ENCODE assay signal across 25 cellular contexts in the genomic region with DNA sequence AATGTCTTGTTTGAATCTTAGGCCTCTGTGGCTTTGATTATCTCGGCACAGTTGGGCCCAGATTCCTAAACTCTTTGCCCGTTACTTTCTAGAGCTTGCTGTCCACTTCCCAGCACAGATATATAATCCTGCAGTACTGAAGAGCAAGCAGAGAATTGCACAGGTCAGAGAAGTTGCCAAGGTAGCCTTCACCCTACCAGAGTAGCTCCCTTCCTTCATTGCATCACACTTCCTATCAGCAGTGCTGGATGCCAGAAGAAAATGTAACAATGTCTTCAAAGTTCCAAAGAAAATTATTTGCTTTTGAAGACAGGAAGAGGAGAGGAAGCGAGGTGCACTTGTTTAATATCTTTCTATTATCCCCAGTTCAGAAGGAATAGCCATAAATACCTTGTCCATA. TPM values are rescaled to one million over a fixed set of nuclear protein-coding genes. Genes with fewer than 3 reads are reported as not detected.
"Had no signal": no experiment of that assay in that cellular context is flagged by ENCODE, and none has a peak within 500 bp of the region (broad histone marks: within the 10 kb centered on the region; RNA-seq: fewer than 3 reads in every experiment).

No MANE protein-coding gene starts in this region.

- H3K27me3 ChIP-seq: esophagus muscularis mucosa, foreskin keratinocyte, right atrium auricular region, suprapubic skin, tibial artery, upper lobe of left lung, uterus had no signal

- DNase-seq: cortex of kidney; dorsolateral prefrontal cortex; effector CD8-positive, alpha-beta T cell; foreskin keratinocyte; immature natural killer cell; kidney; left cardiac atrium; left ventricle myocardium inferior; lower lobe of right lung; mesenchymal stem cell; naive thymus-derived CD4-positive, alpha-beta T cell; nephron progenitor cell; small intestine; stimulated activated CD4-positive, alpha-beta T cell treated with anti-CD3 and anti-CD28 coated beads, Interleukin-12 subunit alpha, Interleukin-12 subunit beta, amount 100 ng/mL, for 4 hours; stimulated activated naive CD4-positive, alpha-beta T cell treated with Interleukin-2 at 50 U/mL for 16 hours; tibial artery; upper lobe of left lung; uterus had no signal

- H3K27ac ChIP-seq: dorsolateral prefrontal cortex, epithelial cell of prostate, esophagus muscularis mucosa, foreskin keratinocyte, left ventricle myocardium inferior, lower lobe of right lung, right atrium auricular region, suprapubic skin, tibial artery, upper lobe of left lung, uterus had no signal

- H3K4me1 ChIP-seq: esophagus muscularis mucosa, foreskin keratinocyte, left ventricle myocardium inferior, lower lobe of right lung, right atrium auricular region, suprapubic skin, tibial artery, upper lobe of left lung, uterus had no signal

- H3K4me1 Mint-ChIP-seq: immature natural killer cell; naive thymus-derived CD4-positive, alpha-beta T cell had no signal

- H3K4me3 ChIP-seq: dorsolateral prefrontal cortex, esophagus muscularis mucosa, left ventricle myocardium inferior, lower lobe of right lung, right atrium auricular region, suprapubic skin, tibial artery, upper lobe of left lung, uterus had no signal

- FAIRE-seq: kidney, small intestine had no signal

- H3K27ac Mint-ChIP-seq: immature natural killer cell; naive thymus-derived CD4-positive, alpha-beta T cell; nephron progenitor cell had no signal

- H3K9me3 Mint-ChIP-seq: immature natural killer cell, nephron progenitor cell had no signal

- ATAC-seq: foreskin keratinocyte; lower lobe of right lung; naive thymus-derived CD4-positive, alpha-beta T cell had no signal

- H3K9me3 ChIP-seq: esophagus muscularis mucosa, left ventricle myocardium inferior, lower lobe of right lung, right atrium auricular region, suprapubic skin, tibial artery, upper lobe of left lung, uterus had no signal

- H3K36me3 ChIP-seq: esophagus muscularis mucosa, left ventricle myocardium inferior, lower lobe of right lung, right atrium auricular region, suprapubic skin, tibial artery, upper lobe of left lung, uterus had no signal

- H3K36me3 Mint-ChIP-seq: immature natural killer cell; naive thymus-derived CD4-positive, alpha-beta T cell had no signal

- H3K4me3 Mint-ChIP-seq: immature natural killer cell; naive thymus-derived CD4-positive, alpha-beta T cell; nephron progenitor cell had no signal

RNA-seq across cellular contexts. Expression of gene SPATA31D4, which starts 38.1 kb away (rescaled TPM):
- total RNA-seq: chondrocyte; dorsolateral prefrontal cortex; esophagus muscularis mucosa; foreskin keratinocyte; kidney; left cardiac atrium; left ventricle myocardium inferior; lower lobe of right lung; naive thymus-derived CD4-positive, alpha-beta T cell; osteoblast; pulmonary artery endothelial cell; right atrium auricular region; suprapubic skin; upper lobe of left lung; uterus had no signal
- polyA plus RNA-seq: foreskin keratinocyte; immature natural killer cell; naive thymus-derived CD4-positive, alpha-beta T cell; small intestine had no signal

RNA-seq across cellular contexts. Expression of gene SPATA31D3, which starts 53.2 kb away (rescaled TPM):
- total RNA-seq: chondrocyte; dorsolateral prefrontal cortex; foreskin keratinocyte; kidney; left cardiac atrium; left ventricle myocardium inferior; lower lobe of right lung; naive thymus-derived CD4-positive, alpha-beta T cell; osteoblast; pulmonary artery endothelial cell; right atrium auricular region; suprapubic skin; upper lobe of left lung had no signal
- polyA plus RNA-seq: foreskin keratinocyte; immature natural killer cell; naive thymus-derived CD4-positive, alpha-beta T cell; small intestine had no signal
